8 cellular contexts compared by ENCODE assay signal in the genomic region with DNA sequence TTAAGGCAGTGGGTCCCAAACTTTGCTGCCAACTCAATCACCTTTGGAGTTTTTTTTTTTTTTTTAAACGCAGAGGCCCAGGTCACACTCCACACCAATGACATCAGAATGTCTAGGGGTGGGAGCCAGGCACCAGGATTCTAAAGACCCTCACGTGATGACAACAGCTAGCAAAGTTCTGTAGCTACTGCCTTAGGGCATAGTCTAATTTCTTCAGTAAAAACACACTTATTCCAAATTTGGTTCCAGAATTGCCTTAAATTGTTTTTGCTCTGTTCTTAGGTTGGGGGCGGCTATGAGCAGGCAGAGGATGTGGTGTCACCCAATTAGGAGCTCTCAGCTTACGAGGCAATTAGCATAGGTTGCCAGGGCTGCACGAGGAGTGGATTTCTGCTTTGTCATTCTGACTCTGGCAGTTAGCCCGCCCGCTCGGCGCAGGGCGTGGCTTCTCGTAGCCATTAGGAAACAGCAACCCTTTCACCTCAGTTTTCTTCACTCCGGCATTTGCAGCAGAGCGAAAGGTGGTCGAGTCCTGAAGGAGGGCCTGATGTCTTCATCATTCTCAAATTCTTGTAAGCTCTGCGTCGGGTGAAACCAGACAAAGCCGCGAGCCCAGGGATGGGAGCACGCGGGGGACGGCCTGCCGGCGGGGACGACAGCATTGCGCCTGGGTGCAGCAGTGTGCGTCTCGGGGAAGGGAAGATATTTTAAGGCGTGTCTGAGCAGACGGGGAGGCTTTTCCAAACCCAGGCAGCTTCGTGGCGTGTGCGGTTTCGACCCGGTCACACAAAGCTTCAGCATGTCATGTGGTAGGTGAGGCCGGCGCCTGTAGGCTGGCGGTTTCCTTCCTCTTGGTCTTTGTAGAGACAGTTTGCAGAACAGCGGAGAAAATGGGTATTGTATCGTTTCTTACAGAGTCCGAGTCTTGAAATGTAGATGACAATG. TPM values are rescaled to one million over a fixed set of nuclear protein-coding genes. Genes with fewer than 3 reads are reported as not detected.
A peak's percentile ranks its signal among the peaks of the same experiment; 100 is the strongest.
DNase-seq lines count a peak whose midpoint lies in the region; TF ChIP-seq lines count a peak whose summit lies in the region.

No MANE protein-coding gene starts in this region.

- peak overlapping the region; percentile 89 for H3K4me3 ChIP-seq in GM06990 (replicated peaks; ENCODE audit: low read depth, low read length)
- peak overlapping the region; percentile 88 for H3K4me3 ChIP-seq in SK-N-MC

- H3K36me3 Mint-ChIP-seq in HFFc6 (ENCODE audit: low read depth), result peaks cover 40% of the 10 kb centered on the region
- H3K36me3 Mint-ChIP-seq in activated naive CD4-positive, alpha-beta T cell treated with anti-CD3 and anti-CD28 coated beads, Interleukin-2, amount 50 U/mL, for 24 hours, result peaks cover 15% of the 10 kb centered on the region

- TF ChIP-seq CTCF in GM06990 (IDR thresholded peaks at IDR 0.05; ENCODE audit: insufficient read depth, low read length, poor library complexity, severe bottlenecking) (no peak), HFFc6 (IDR thresholded peaks at IDR 0.05) (no peak; the same call in 1 of the 2 replicates)

- H3K36me3 ChIP-seq in GM06990 (ENCODE audit: control insufficient read depth, insufficient read depth, low read length) (no peaks in the 10 kb centered on the region), SK-N-MC (ENCODE audit: insufficient read depth, low read length) (peaks cover 22% of the 10 kb centered on the region)

- no peaks in the 10 kb centered on the region for H3K27me3 ChIP-seq in GM06990 (replicated peaks; ENCODE audit: control insufficient read depth, insufficient read depth, low read length)

- DNase-seq in GM06990 (ENCODE audit: extremely low read depth, insufficient read length), result peak; percentile 94
- DNase-seq in HFFc6, result peak; percentile 99
- DNase-seq in NAMALWA (ENCODE audit: low spot score), result peak; percentile 98
- DNase-seq in SK-N-MC (ENCODE audit: low read depth, low spot score), result peak; percentile 97
- peak; percentile 93 for DNase-seq in glomerular endothelial cell (ENCODE audit: extremely low read depth, low read depth, low spot score)
- peak; percentile 38 to 96 (median 82) for DNase-seq in nucleus accumbens (lab: John Stamatoyannopoulos, UW)

- peaks cover 23% of the 10 kb centered on the region for H3K9me3 Mint-ChIP-seq in HFFc6
- no peaks in the 10 kb centered on the region for H3K9me3 Mint-ChIP-seq in activated naive CD4-positive, alpha-beta T cell treated with anti-CD3 and anti-CD28 coated beads, Interleukin-2, amount 50 U/mL, for 24 hours

- peak overlapping the region; percentile 100 for H3K27ac Mint-ChIP-seq in HFFc6
- peak overlapping the region; percentile 100 for H3K27ac Mint-ChIP-seq in activated naive CD4-positive, alpha-beta T cell treated with anti-CD3 and anti-CD28 coated beads, Interleukin-2, amount 50 U/mL, for 24 hours

- peak overlapping the region; percentile 88 for H3K9ac ChIP-seq in SK-N-MC (ENCODE audit: insufficient read length)

- peaks cover 25% of the 10 kb centered on the region for H3K27me3 Mint-ChIP-seq in HFFc6 (ENCODE audit: insufficient read depth)
- H3K27me3 Mint-ChIP-seq in activated naive CD4-positive, alpha-beta T cell treated with anti-CD3 and anti-CD28 coated beads, Interleukin-2, amount 50 U/mL, for 24 hours, result no peaks in the 10 kb centered on the region

- no peaks in the 10 kb centered on the region for H3K9me3 ChIP-seq in SK-N-MC (ENCODE audit: low read depth, low read length)

- H3K4me3 Mint-ChIP-seq in HFFc6, result peak overlapping the region; percentile 98
- H3K4me3 Mint-ChIP-seq in activated naive CD4-positive, alpha-beta T cell treated with anti-CD3 and anti-CD28 coated beads, Interleukin-2, amount 50 U/mL, for 24 hours, result peak overlapping the region; percentile 100

- peaks cover 51% of the 10 kb centered on the region for H3K4me1 Mint-ChIP-seq in HFFc6 (ENCODE audit: low read depth)
- peaks cover 33% of the 10 kb centered on the region for H3K4me1 Mint-ChIP-seq in activated naive CD4-positive, alpha-beta T cell treated with anti-CD3 and anti-CD28 coated beads, Interleukin-2, amount 50 U/mL, for 24 hours

- H3K27ac ChIP-seq in SK-N-MC (peak overlapping the region; percentile 98), temporal lobe (ENCODE audit: low read depth, low read length) (peak overlapping the region; percentile 91)

RNA-seq across cellular contexts. Expression of a gene that starts 16.7 kb away (rescaled TPM):
- 1 to 10 TPM; 2.2 to 4.4 (median 4.1) TPM for total RNA-seq in HFFc6 (2021; fragmentation: NEBNext Ultra II Directional; extraction: Animal tissue kit (Norgen Biotek cat#: 25700))
- 1.4 and 5.8 TPM in 2 replicates for total RNA-seq in glomerular endothelial cell
- total RNA-seq in temporal lobe, result 3.2 TPM

Comparison
In these comparisons a context has a peak if more than half of its experiments do, and no peak if none do; other contexts are left out.
1. Peak in every context shown above with its lines: DNase-seq, H3K4me3 ChIP-seq and H3K27ac ChIP-seq.